In genomic region chr16:66858740-66859396, GRCh38 we compare ENCODE assay signal across 10 cellular contexts. TPM values are rescaled to one million over a fixed set of nuclear protein-coding genes. Genes with fewer than 3 reads are reported as not detected.
DNase-seq lines count a peak whose midpoint lies in the region; ATAC-seq and TF ChIP-seq lines count a peak whose summit lies in the region.
"Had no signal": no experiment of that assay in that cellular context is flagged by ENCODE, and none has a peak within 500 bp of the region (broad histone marks: within the 10 kb centered on the region; RNA-seq: fewer than 3 reads in every experiment).

No MANE protein-coding gene starts in this region.

- H3K27ac ChIP-seq in adrenal gland, result no peak overlapping the region
- H3K27ac ChIP-seq: thoracic aorta had no signal

- no peak overlapping the region for H3K4me3 ChIP-seq in adrenal gland
- H3K4me3 ChIP-seq: thoracic aorta had no signal

- DNase-seq in Caki2 (ENCODE audit: low read depth) (peak; percentile 42), adrenal gland (peak; percentile 88 to 94 (median 93)), left lobe of liver (ENCODE audit: low spot score) (no peak), UCSD-AML1 (lab: John Stamatoyannopoulos, UW; ENCODE audit: unreplicated experiment) (no peak), NOMO-1 (lab: John Stamatoyannopoulos, UW; ENCODE audit: unreplicated experiment in 2 of 2) (no peak)
- DNase-seq in stimulated activated CD4-positive, alpha-beta T cell treated with anti-CD3 and anti-CD28 coated beads, Interleukin-4, amount 100 ng/mL, for 4 hours, result no peak
- no peak for DNase-seq in activated naive CD8-positive, alpha-beta T cell treated with anti-CD3 and anti-CD28 coated beads, Interleukin-2, amount 50 U/mL, for 24 hours
- DNase-seq: CD4-positive, CD25-positive, alpha-beta regulatory T cell had no signal

- 33 to 46% (median 40%) methylated on average over 4 of the region's 4 CpGs for WGBS in adrenal gland, 4 donors

- no peak for TF ChIP-seq CTCF in adrenal gland (IDR thresholded peaks at IDR 0.05)

- H3K27ac Mint-ChIP-seq in activated naive CD8-positive, alpha-beta T cell treated with anti-CD3 and anti-CD28 coated beads, Interleukin-2, amount 50 U/mL, for 24 hours, result no peak overlapping the region
- H3K27ac Mint-ChIP-seq: CD4-positive, CD25-positive, alpha-beta regulatory T cell had no signal

- TF ChIP-seq POLR2A in adrenal gland (IDR thresholded peaks at IDR 0.05), result no peak

- ATAC-seq in HG03175 (IDR thresholded peaks at IDR 0.05; ENCODE audit: unreplicated experiment) (peak; percentile 67), left lobe of liver (peak; percentile 79)
- no peak for ATAC-seq in activated naive CD8-positive, alpha-beta T cell treated with anti-CD3 and anti-CD28 coated beads, Interleukin-2, amount 50 U/mL, for 24 hours

- H3K36me3 ChIP-seq in adrenal gland (replicated peaks in 1 of 2), result no peaks in the 10 kb centered on the region
- H3K36me3 ChIP-seq: thoracic aorta had no signal

- no peaks in the 10 kb centered on the region for H3K9me3 Mint-ChIP-seq in activated naive CD8-positive, alpha-beta T cell treated with anti-CD3 and anti-CD28 coated beads, Interleukin-2, amount 50 U/mL, for 24 hours
- H3K9me3 Mint-ChIP-seq: CD4-positive, CD25-positive, alpha-beta regulatory T cell had no signal

- no peaks in the 10 kb centered on the region for H3K27me3 Mint-ChIP-seq in activated naive CD8-positive, alpha-beta T cell treated with anti-CD3 and anti-CD28 coated beads, Interleukin-2, amount 50 U/mL, for 24 hours
- H3K27me3 Mint-ChIP-seq: CD4-positive, CD25-positive, alpha-beta regulatory T cell had no signal

- H3K4me3 Mint-ChIP-seq in activated naive CD8-positive, alpha-beta T cell treated with anti-CD3 and anti-CD28 coated beads, Interleukin-2, amount 50 U/mL, for 24 hours, result no peak overlapping the region
- H3K4me3 Mint-ChIP-seq: CD4-positive, CD25-positive, alpha-beta regulatory T cell had no signal

- no peaks in the 10 kb centered on the region for H3K27me3 ChIP-seq in adrenal gland

- intact Hi-C loops in adrenal gland (cut with DNase I), result no loop called here

- H3K4me1 ChIP-seq in adrenal gland (replicated peaks in 1 of 2), result peaks cover 0 to 5% of the 10 kb centered on the region in 2 donors

- in situ Hi-C loops in Caki2 (cut with HindIII; ENCODE audit: low pct_unique_long_range_greater_than_20kb, low sequenced_read_pairs), result no loop called here

- H3K4me1 Mint-ChIP-seq in activated naive CD8-positive, alpha-beta T cell treated with anti-CD3 and anti-CD28 coated beads, Interleukin-2, amount 50 U/mL, for 24 hours, result no peaks in the 10 kb centered on the region
- H3K4me1 Mint-ChIP-seq: CD4-positive, CD25-positive, alpha-beta regulatory T cell had no signal

- no peaks in the 10 kb centered on the region for H3K9me3 ChIP-seq in adrenal gland (replicated peaks in 1 of 3)
- H3K9me3 ChIP-seq: thoracic aorta had no signal

- H3K36me3 Mint-ChIP-seq in activated naive CD8-positive, alpha-beta T cell treated with anti-CD3 and anti-CD28 coated beads, Interleukin-2, amount 50 U/mL, for 24 hours (ENCODE audit: low read depth), result no peaks in the 10 kb centered on the region
- H3K36me3 Mint-ChIP-seq: CD4-positive, CD25-positive, alpha-beta regulatory T cell had no signal

RNA-seq across cellular contexts. Expression of gene CA7, which starts 14.7 kb away (rescaled TPM):
- not detected in 2 replicates for total RNA-seq in Caki2 (2014; rRNA removed; shearing (Covaris generic); ENCODE audit: low replicate concordance)
- total RNA-seq in adrenal gland, result not detected
- not detected for polyA plus RNA-seq in adrenal gland
- not detected for total RNA-seq in left lobe of liver
- total RNA-seq: CD4-positive, CD25-positive, alpha-beta regulatory T cell; thoracic aorta had no signal
- polyA plus RNA-seq: CD4-positive, CD25-positive, alpha-beta regulatory T cell had no signal

RNA-seq across cellular contexts. Expression of gene PDP2, which starts 21.4 kb away (rescaled TPM):
- total RNA-seq in Caki2 (2014; rRNA removed; shearing (Covaris generic); ENCODE audit: low replicate concordance), result 2.5 and 3.1 TPM in 2 replicates
- total RNA-seq in adrenal gland (10 to 100 TPM in 7 of 8 donors, 1 to 10 TPM in 1; 3.6 to 27.8 (median 13.9) TPM), left lobe of liver (12.3 TPM)
- 10 to 100 TPM in 1 of 3 donors, 1 to 10 TPM in 2; 1.3 to 12.1 (median 2.7) TPM for polyA plus RNA-seq in adrenal gland

RNA-seq across cellular contexts. Expression of gene NAE1, which starts 28.1 kb away (rescaled TPM):
- total RNA-seq in Caki2 (2014; rRNA removed; shearing (Covaris generic); ENCODE audit: low replicate concordance), result 87.0 and 133 TPM in 2 replicates
- total RNA-seq in adrenal gland (10 to 100 TPM; 30.9 to 57.3 (median 48.0) TPM), left lobe of liver (19.5 TPM)
- 10 to 100 TPM; 43.7 to 62.8 (median 49.6) TPM for polyA plus RNA-seq in adrenal gland

RNA-seq across cellular contexts. Expression of gene TERB1, which starts 57.5 kb away (rescaled TPM):
- total RNA-seq in Caki2 (2014; rRNA removed; shearing (Covaris generic); ENCODE audit: low replicate concordance), result not detected in 2 replicates
- total RNA-seq in adrenal gland (not detected), left lobe of liver (not detected)
- polyA plus RNA-seq in adrenal gland, result not detected
- total RNA-seq: thoracic aorta had no signal
- polyA plus RNA-seq: CD4-positive, CD25-positive, alpha-beta regulatory T cell had no signal

RNA-seq across cellular contexts. Expression of gene CDH16, which starts 59.8 kb away (rescaled TPM):
- total RNA-seq in Caki2 (2014; rRNA removed; shearing (Covaris generic); ENCODE audit: low replicate concordance), result 33.9 and 56.1 TPM in 2 replicates
- total RNA-seq in adrenal gland (under 1 TPM in 1 of 8 donors, not detected in 7; 0.69 TPM), left lobe of liver (not detected)
- not detected for polyA plus RNA-seq in adrenal gland
- total RNA-seq: CD4-positive, CD25-positive, alpha-beta regulatory T cell; thoracic aorta had no signal
- polyA plus RNA-seq: CD4-positive, CD25-positive, alpha-beta regulatory T cell had no signal

Comparison
In these comparisons a context has a peak if more than half of its experiments do, and no peak if none do; other contexts are left out.
1. DNase-seq: peak in Caki2 (single experiment) and adrenal gland (7 of 7); none in left lobe of liver (single experiment), stimulated activated CD4-positive, alpha-beta T cell treated with anti-CD3 and anti-CD28 coated beads, Interleukin-4, amount 100 ng/mL, for 4 hours (0 of 2), UCSD-AML1 (single experiment), activated naive CD8-positive, alpha-beta T cell treated with anti-CD3 and anti-CD28 coated beads, Interleukin-2, amount 50 U/mL, for 24 hours (single experiment) and NOMO-1 (0 of 2).